ENCODE assay signal across 8 cellular contexts in the genomic region with DNA sequence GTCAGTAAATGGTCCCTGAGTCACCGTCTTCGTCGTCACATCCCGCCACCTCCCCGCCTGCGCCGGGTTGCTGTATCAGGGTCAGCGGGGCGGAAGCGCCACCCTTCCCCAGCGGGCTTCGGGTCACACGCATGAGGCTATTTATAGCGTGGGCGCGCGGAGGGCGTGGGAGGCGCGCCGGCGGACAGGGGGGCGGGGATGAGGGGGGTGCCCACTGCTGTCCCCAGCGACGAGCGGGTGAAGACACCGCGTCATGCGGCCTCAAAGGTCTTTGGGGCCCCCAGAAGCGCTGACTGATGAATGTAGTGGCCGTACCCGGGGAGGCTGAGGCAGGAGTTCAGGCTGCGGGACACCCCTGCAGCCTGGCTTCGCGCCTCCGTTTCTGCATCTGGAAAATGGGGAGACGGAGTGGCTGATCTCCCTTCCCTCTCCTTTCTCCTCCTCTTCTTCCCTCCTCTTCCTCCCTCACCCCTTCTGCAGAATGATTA. TPM values are rescaled to one million over a fixed set of nuclear protein-coding genes. Genes with fewer than 3 reads are reported as not detected.
DNase-seq lines count a peak whose midpoint lies in the region; ATAC-seq and TF ChIP-seq lines count a peak whose summit lies in the region.

No MANE protein-coding gene starts in this region.

- H3K36me3 Mint-ChIP-seq in activated T-helper 17 cell treated with anti-CD3 and anti-CD28 coated beads, Interleukin-2, amount 50 U/mL, for 72 hours (ENCODE audit: low read depth), result no peaks in the 10 kb centered on the region

- no peaks in the 10 kb centered on the region for H3K4me1 Mint-ChIP-seq in activated T-helper 17 cell treated with anti-CD3 and anti-CD28 coated beads, Interleukin-2, amount 50 U/mL, for 72 hours

- no peaks in the 10 kb centered on the region for H3K9me3 Mint-ChIP-seq in activated T-helper 17 cell treated with anti-CD3 and anti-CD28 coated beads, Interleukin-2, amount 50 U/mL, for 72 hours

- H3K4me3 Mint-ChIP-seq in activated T-helper 17 cell treated with anti-CD3 and anti-CD28 coated beads, Interleukin-2, amount 50 U/mL, for 72 hours, result peak overlapping the region; percentile 61

- H3K27ac Mint-ChIP-seq in activated T-helper 17 cell treated with anti-CD3 and anti-CD28 coated beads, Interleukin-2, amount 50 U/mL, for 72 hours, result no peak overlapping the region

- peak; percentile 89 for DNase-seq in GM13977 (ENCODE audit: low spot score)
- peak; percentile 46 for DNase-seq in NAMALWA (ENCODE audit: low spot score)
- DNase-seq in head of caudate nucleus, result peak in 31 of 42 donors; percentile 13 to 73 (median 37)
- DNase-seq in pons (ENCODE audit: low spot score), result peak; percentile 25
- DNase-seq in NCI-H1417 treated with DMSO at 0.1 percent for 48 hours (lab: John Stamatoyannopoulos, UW), result no peak

- peaks cover 51% of the 10 kb centered on the region for H3K27me3 Mint-ChIP-seq in activated T-helper 17 cell treated with anti-CD3 and anti-CD28 coated beads, Interleukin-2, amount 50 U/mL, for 72 hours

- peak; percentile 97 for ATAC-seq in activated T-helper 17 cell treated with anti-CD3 and anti-CD28 coated beads, Interleukin-2, amount 50 U/mL, for 72 hours (replicated peaks)
- ATAC-seq in GM21381 (IDR thresholded peaks at IDR 0.05; ENCODE audit: unreplicated experiment) (no peak), HG03159 (IDR thresholded peaks at IDR 0.05; ENCODE audit: unreplicated experiment) (no peak)

- in situ Hi-C loops in GM13977 (cut with MboI; ENCODE audit: low pct_unique_long_range_greater_than_20kb, low sequenced_read_pairs, unreplicated experiment), result no loop called here

- TF ChIP-seq CTCF in GM13977 (IDR thresholded peaks at IDR 0.05; ENCODE audit: extremely low read depth, insufficient read depth, missing control alignments), result no peak

- intact Hi-C loops in head of caudate nucleus (cut with DNase I), result no loop called here

RNA-seq across cellular contexts. Expression of a gene that starts 7.9 kb away (rescaled TPM):
- under 1 TPM; 0.16 to 0.45 TPM for total RNA-seq in activated T-helper 17 cell treated with anti-CD3 and anti-CD28 coated beads, Interleukin-2, amount 50 U/mL, for 72 hours

RNA-seq across cellular contexts. Expression of a gene that starts 39.0 kb away (rescaled TPM):
- total RNA-seq in activated T-helper 17 cell treated with anti-CD3 and anti-CD28 coated beads, Interleukin-2, amount 50 U/mL, for 72 hours, result 10 to 100 TPM; 74.0 to 83.7 TPM
